In the genomic region with DNA sequence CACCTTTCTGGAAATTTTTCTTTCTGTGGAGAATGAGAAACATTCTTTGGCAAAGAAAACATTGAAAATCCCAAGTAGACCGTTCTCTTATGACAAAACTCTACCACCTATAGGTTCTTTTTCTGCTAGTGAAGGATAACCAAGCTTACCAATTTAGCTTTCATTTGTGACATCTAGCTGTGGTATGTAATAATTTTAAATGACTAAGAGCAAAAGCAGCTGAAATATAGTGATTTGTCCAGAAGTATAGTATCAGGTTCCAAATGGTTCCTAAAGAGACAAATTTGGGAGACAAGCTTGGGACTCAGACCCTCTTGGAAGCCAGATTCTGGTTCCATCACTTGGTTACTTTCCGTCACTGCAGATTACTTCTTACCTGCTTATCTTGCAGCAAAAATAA, we compare ENCODE assay signal across 24 cellular contexts.
"Had no signal": no experiment of that assay in that cellular context is flagged by ENCODE, and none has a peak within 500 bp of the region (broad histone marks: within the 10 kb centered on the region; RNA-seq: fewer than 3 reads in every experiment).

No MANE protein-coding gene starts in this region.

- DNase-seq: activated CD4-positive, alpha-beta T cell treated with anti-CD3 and anti-CD28 coated beads for 1 hour; activated CD4-positive, alpha-beta T cell treated with anti-CD3 and anti-CD28 coated beads, Interleukin-2, amount 50 U/mL, for 1 hour; activated CD8-positive, alpha-beta T cell treated with anti-CD3 and anti-CD28 coated beads, Interleukin-2, amount 10 ng/mL, durations not matched to agents 7 days and 5 days; activated naive CD8-positive, alpha-beta T cell treated with anti-CD3 and anti-CD28 coated beads, Interleukin-2, amount 10 ng/mL, durations not matched to agents 7 days and 5 days; amygdala; cerebellar nuclear complex; endodermal cell; esophagus squamous epithelium; head of caudate nucleus; islet precursor cell; left cardiac atrium; nephron progenitor cell; nucleus accumbens; stimulated activated CD4-positive, alpha-beta T cell treated with anti-CD3 and anti-CD28 coated beads, Interleukin-2, amount 100 ng/mL, for 48 hours; stimulated activated CD8-positive, alpha-beta memory T cell treated with anti-CD3 and anti-CD28 coated beads, Interleukin-4, amount 100 ng/mL, for 48 hours; stimulated activated naive B cell treated with anti-CD40 and anti-IgM and Interleukin-4, amounts not matched to agents 10 μg/mL and 1 μg/mL and 100 μg/mL, for 72 hours had no signal

- H3K4me1 Mint-ChIP-seq: endodermal cell, nephron progenitor cell had no signal

- H3K27ac Mint-ChIP-seq: activated CD8-positive, alpha-beta T cell treated with anti-CD3 and anti-CD28 coated beads, Interleukin-2, amount 10 ng/mL, durations not matched to agents 7 days and 5 days; activated naive CD8-positive, alpha-beta T cell treated with anti-CD3 and anti-CD28 coated beads, Interleukin-2, amount 10 ng/mL, durations not matched to agents 7 days and 5 days; activated T-helper 17 cell treated with anti-CD3 and anti-CD28 coated beads, Interleukin-2, amount 50 U/mL, for 72 hours; nephron progenitor cell; stimulated activated naive B cell treated with anti-CD40 and anti-IgM and Interleukin-4, amounts not matched to agents 10 μg/mL and 1 μg/mL and 100 μg/mL, for 72 hours; type B pancreatic cell had no signal

- H3K27me3 ChIP-seq: esophagus squamous epithelium, gastroesophageal sphincter, vagina had no signal

- ATAC-seq: activated CD8-positive, alpha-beta T cell treated with anti-CD3 and anti-CD28 coated beads, Interleukin-2, amount 10 ng/mL, durations not matched to agents 7 days and 5 days; activated T-helper 17 cell treated with anti-CD3 and anti-CD28 coated beads, Interleukin-2, amount 50 U/mL, for 72 hours; gastroesophageal sphincter; left cardiac atrium; sciatic nerve; stimulated activated naive B cell treated with anti-CD40 and anti-IgM and Interleukin-4, amounts not matched to agents 10 μg/mL and 1 μg/mL and 100 μg/mL, for 72 hours had no signal

- H3K9me3 ChIP-seq: esophagus squamous epithelium, gastroesophageal sphincter, thoracic aorta, vagina had no signal

- H3K4me3 Mint-ChIP-seq: activated CD8-positive, alpha-beta T cell treated with anti-CD3 and anti-CD28 coated beads, Interleukin-2, amount 10 ng/mL, durations not matched to agents 7 days and 5 days; activated naive CD8-positive, alpha-beta T cell treated with anti-CD3 and anti-CD28 coated beads, Interleukin-2, amount 10 ng/mL, durations not matched to agents 7 days and 5 days; activated T-helper 17 cell treated with anti-CD3 and anti-CD28 coated beads, Interleukin-2, amount 50 U/mL, for 72 hours; endodermal cell; memory B cell; nephron progenitor cell; stimulated activated naive B cell treated with anti-CD40 and anti-IgM and Interleukin-4, amounts not matched to agents 10 μg/mL and 1 μg/mL and 100 μg/mL, for 72 hours; type B pancreatic cell had no signal

- H3K27me3 Mint-ChIP-seq: activated naive CD8-positive, alpha-beta T cell treated with anti-CD3 and anti-CD28 coated beads, Interleukin-2, amount 10 ng/mL, durations not matched to agents 7 days and 5 days; activated T-helper 17 cell treated with anti-CD3 and anti-CD28 coated beads, Interleukin-2, amount 50 U/mL, for 72 hours; memory B cell; stimulated activated naive B cell treated with anti-CD40 and anti-IgM and Interleukin-4, amounts not matched to agents 10 μg/mL and 1 μg/mL and 100 μg/mL, for 72 hours; type B pancreatic cell had no signal

- H3K4me3 ChIP-seq: coronary artery, esophagus squamous epithelium, gastroesophageal sphincter, thoracic aorta, vagina had no signal

- H3K9me3 Mint-ChIP-seq: activated naive CD8-positive, alpha-beta T cell treated with anti-CD3 and anti-CD28 coated beads, Interleukin-2, amount 10 ng/mL, durations not matched to agents 7 days and 5 days; activated T-helper 17 cell treated with anti-CD3 and anti-CD28 coated beads, Interleukin-2, amount 50 U/mL, for 72 hours; endodermal cell; memory B cell; nephron progenitor cell; stimulated activated naive B cell treated with anti-CD40 and anti-IgM and Interleukin-4, amounts not matched to agents 10 μg/mL and 1 μg/mL and 100 μg/mL, for 72 hours; type B pancreatic cell had no signal

- H3K27ac ChIP-seq: coronary artery, esophagus squamous epithelium, thoracic aorta, vagina had no signal
